19 cellular contexts compared by ENCODE assay signal in the genomic region with DNA sequence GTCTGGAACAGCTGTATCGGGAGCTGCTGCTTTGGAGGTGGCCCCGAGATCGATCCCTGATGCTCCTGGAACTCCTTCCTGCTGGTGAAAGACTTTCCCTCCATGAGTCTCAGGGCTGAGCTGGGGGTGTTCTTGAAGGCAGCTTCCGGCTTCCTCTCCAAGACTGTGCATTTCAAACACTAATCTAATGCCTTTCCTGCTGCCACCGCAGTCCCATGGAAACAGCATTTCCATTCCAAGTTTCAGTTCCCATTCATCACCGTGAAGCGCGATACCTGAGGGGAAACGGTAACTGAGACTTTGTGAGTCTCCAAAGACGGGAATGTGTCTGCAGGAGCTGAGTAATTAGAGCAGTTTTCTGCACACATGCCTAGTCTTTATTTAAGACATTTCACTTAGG.
DNase-seq lines count a peak whose midpoint lies in the region; ATAC-seq and TF ChIP-seq lines count a peak whose summit lies in the region.
"Had no signal": no experiment of that assay in that cellular context is flagged by ENCODE, and none has a peak within 500 bp of the region (broad histone marks: within the 10 kb centered on the region; RNA-seq: fewer than 3 reads in every experiment).

No MANE protein-coding gene starts in this region.

- no peak overlapping the region for H3K27ac ChIP-seq in OCI-LY3 (ENCODE audit: low read length)
- no peak overlapping the region for H3K27ac ChIP-seq in neural progenitor cell

- H3K36me3 ChIP-seq in OCI-LY3 (replicated peaks; ENCODE audit: low read depth, low read length) (no peaks in the 10 kb centered on the region), neural progenitor cell (no peaks in the 10 kb centered on the region)
- H3K36me3 ChIP-seq: HAP-1 had no signal

- H3K4me3 ChIP-seq in OCI-LY3 (ENCODE audit: low read length) (no peak overlapping the region), neural progenitor cell (no peak overlapping the region)
- H3K4me3 ChIP-seq: HAP-1 had no signal

- H3K9me3 Mint-ChIP-seq in endothelial cell (ENCODE audit: unreplicated experiment) (no peaks in the 10 kb centered on the region), neural progenitor cell (peaks cover 6% of the 10 kb centered on the region)
- H3K9me3 Mint-ChIP-seq: CD4-positive, alpha-beta T cell had no signal

- H3K27me3 ChIP-seq in OCI-LY3 (ENCODE audit: low read depth, low read length) (peaks cover 30% of the 10 kb centered on the region), neural progenitor cell (no peaks in the 10 kb centered on the region)

- H3K27me3 Mint-ChIP-seq in endothelial cell (ENCODE audit: unreplicated experiment): peaks cover 11% of the 10 kb centered on the region
- H3K27me3 Mint-ChIP-seq in neural progenitor cell (ENCODE audit: insufficient read depth, low read depth): peaks cover 7% of the 10 kb centered on the region

- no peak overlapping the region for H2AFZ ChIP-seq in OCI-LY3 (ENCODE audit: low read depth, low read length)
- H2AFZ ChIP-seq in neural progenitor cell (replicated peaks): no peak overlapping the region

- H3K36me3 Mint-ChIP-seq in endothelial cell (ENCODE audit: low read depth, unreplicated experiment): no peaks in the 10 kb centered on the region
- H3K36me3 Mint-ChIP-seq in neural progenitor cell: no peaks in the 10 kb centered on the region

- H3K79me2 ChIP-seq in OCI-LY3 (ENCODE audit: low read length): no peaks in the 10 kb centered on the region
- H3K79me2 ChIP-seq in neural progenitor cell (ENCODE audit: low read depth): no peaks in the 10 kb centered on the region

- DNase-seq in activated effector memory CD4-positive, alpha-beta T cell treated with anti-CD3 and anti-CD28 coated beads, Interleukin-2, amount 50 U/mL, for 16 hours: peak; percentile 22
- DNase-seq in activated effector memory CD4-positive, alpha-beta T cell treated with Interleukin-2 at 50 U/mL for 16 hours: no peak
- DNase-seq in endothelial cell (ENCODE audit: low spot score): no peak
- no peak for DNase-seq in neural progenitor cell (ENCODE audit: low spot score)
- no peak for DNase-seq in cerebellar nuclear complex (lab: John Stamatoyannopoulos, UW)
- DNase-seq in cerebellar cortex (ENCODE audit: low spot score): no peak
- DNase-seq: 8988T; Caco-2; CD4-positive, alpha-beta T cell; GDM1; MM.1S; NCI-H1105; NCI-H2081 treated with DMSO at 0.1 percent for 48 hours; NCI-H510A treated with DMSO at 0.1 percent for 48 hours; NCI-H82 had no signal

- TF ChIP-seq CTCF in OCI-LY3 (IDR thresholded peaks at IDR 0.05; ENCODE audit: low read depth, low read length) (no peak), endothelial cell (IDR thresholded peaks at IDR 0.05; ENCODE audit: unreplicated experiment) (no peak), neural progenitor cell (IDR thresholded peaks at IDR 0.05) (no peak)

- no peak overlapping the region for H3K4me3 Mint-ChIP-seq in endothelial cell (ENCODE audit: unreplicated experiment)
- H3K4me3 Mint-ChIP-seq in neural progenitor cell: peak overlapping the region; percentile 18
- H3K4me3 Mint-ChIP-seq: B cell; CD4-positive, alpha-beta T cell had no signal

- H3K4me1 ChIP-seq in OCI-LY3 (ENCODE audit: low read length) (peaks cover 4% of the 10 kb centered on the region; the same call in 1 of the 2 replicates), neural progenitor cell (no peaks in the 10 kb centered on the region)
- H3K4me1 ChIP-seq: Caco-2, HAP-1 had no signal

- H4K20me1 ChIP-seq in OCI-LY3 (ENCODE audit: insufficient read depth, low read length) (no peaks in the 10 kb centered on the region), neural progenitor cell (ENCODE audit: low read depth) (no peaks in the 10 kb centered on the region)

- peak overlapping the region; percentile 21; the same call in 1 of the 2 replicates for H3K4me2 ChIP-seq in OCI-LY3 (ENCODE audit: low read length)
- H3K4me2 ChIP-seq in neural progenitor cell: no peak overlapping the region

- H3K9ac ChIP-seq in OCI-LY3 (ENCODE audit: low read length) (no peak overlapping the region), neural progenitor cell (no peak overlapping the region)

- H3K4me1 Mint-ChIP-seq in endothelial cell (ENCODE audit: unreplicated experiment): peaks cover 55% of the 10 kb centered on the region
- H3K4me1 Mint-ChIP-seq in neural progenitor cell: peaks cover 23% of the 10 kb centered on the region

- H3K27ac Mint-ChIP-seq in endothelial cell (ENCODE audit: unreplicated experiment) (peak overlapping the region; percentile 7), neural progenitor cell (no peak overlapping the region)
- H3K27ac Mint-ChIP-seq: B cell; CD4-positive, alpha-beta T cell had no signal

- H3K9me3 ChIP-seq in OCI-LY3 (ENCODE audit: insufficient read depth, low read length) (no peaks in the 10 kb centered on the region), neural progenitor cell (ENCODE audit: low read depth) (no peaks in the 10 kb centered on the region)
- H3K9me3 ChIP-seq: Caco-2, HAP-1 had no signal

- H3F3A ChIP-seq in neural progenitor cell (ENCODE audit: low read depth): no peaks in the 10 kb centered on the region

- ATAC-seq in HG02885 (IDR thresholded peaks at IDR 0.05; ENCODE audit: poor library complexity, unreplicated experiment): no peak
